Comparison of ENCODE assay signal across 29 cellular contexts in the genomic region with DNA sequence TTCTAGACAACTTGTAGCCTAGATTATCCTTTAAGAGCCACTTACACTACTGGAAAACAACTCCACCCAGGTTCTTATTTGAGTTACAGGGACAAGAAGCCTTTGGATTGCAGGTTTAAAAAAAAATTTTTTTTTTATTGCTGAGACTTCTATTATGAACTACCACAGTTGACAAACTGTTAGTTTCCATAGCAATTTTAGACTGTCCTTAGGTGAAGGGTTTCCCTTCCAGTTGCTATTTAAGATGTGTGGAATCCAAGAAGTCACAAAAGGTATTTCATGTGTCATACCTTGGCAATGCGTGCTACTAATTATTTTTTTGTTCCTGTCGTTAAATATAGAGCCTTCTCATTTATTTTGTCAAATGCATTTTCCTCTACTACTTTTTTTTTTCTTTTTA.
"Had no signal": no experiment of that assay in that cellular context is flagged by ENCODE, and none has a peak within 500 bp of the region (broad histone marks: within the 10 kb centered on the region; RNA-seq: fewer than 3 reads in every experiment).

No MANE protein-coding gene starts in this region.

- ATAC-seq: activated CD4-positive, alpha-beta T cell treated with anti-CD3 and anti-CD28 coated beads for 36 hours had no signal

- H3K4me3 ChIP-seq: breast epithelium, Peyer's patch, SJCRH30 had no signal

- H3K4me2 ChIP-seq: SK-N-SH had no signal

- H3K36me3 ChIP-seq: breast epithelium, Peyer's patch, SJCRH30, WERI-Rb-1 had no signal

- H3K27ac ChIP-seq: breast epithelium, Peyer's patch, RWPE1, SJCRH30, WERI-Rb-1 had no signal

- H3K27me3 Mint-ChIP-seq: activated CD4-positive, alpha-beta memory T cell treated with anti-CD3 and anti-CD28 coated beads, Interleukin-2, amount 10 ng/mL, durations not matched to agents 7 days and 5 days; activated CD4-positive, alpha-beta T cell treated with anti-CD3 and anti-CD28 coated beads for 36 hours; activated naive CD8-positive, alpha-beta T cell had no signal

- H3K27ac Mint-ChIP-seq: activated CD4-positive, alpha-beta memory T cell treated with anti-CD3 and anti-CD28 coated beads, Interleukin-2, amount 10 ng/mL, durations not matched to agents 7 days and 5 days; activated CD4-positive, alpha-beta T cell treated with anti-CD3 and anti-CD28 coated beads for 36 hours; activated naive CD4-positive, alpha-beta T cell treated with anti-CD3 and anti-CD28 coated beads for 36 hours; activated T-helper 1 cell treated with anti-CD3 and anti-CD28 coated beads, Interleukin-12 subunit alpha, Interleukin-12 subunit beta, Interleukin-2, Interleukin-4 antibody, amounts not matched to agents 30 ng/mL and 10 ng/mL and 1 ng/mL, durations not matched to agents 14 hours and 24 hours and 36 hours had no signal

- H3K9ac ChIP-seq: SK-N-SH had no signal

- H3K27me3 ChIP-seq: breast epithelium, Peyer's patch, SJCRH30 had no signal

- H3K4me3 Mint-ChIP-seq: activated CD4-positive, alpha-beta memory T cell treated with anti-CD3 and anti-CD28 coated beads, Interleukin-2, amount 10 ng/mL, durations not matched to agents 7 days and 5 days; activated CD4-positive, alpha-beta T cell treated with anti-CD3 and anti-CD28 coated beads for 36 hours; activated naive CD4-positive, alpha-beta T cell treated with anti-CD3 and anti-CD28 coated beads for 36 hours; activated naive CD8-positive, alpha-beta T cell; activated T-helper 1 cell treated with anti-CD3 and anti-CD28 coated beads, Interleukin-12 subunit alpha, Interleukin-12 subunit beta, Interleukin-2, Interleukin-4 antibody, amounts not matched to agents 30 ng/mL and 10 ng/mL and 1 ng/mL, durations not matched to agents 14 hours and 24 hours and 36 hours had no signal

- H3K9me3 ChIP-seq: Peyer's patch, SJCRH30, SK-N-SH had no signal

- DNase-seq: activated CD4-positive, alpha-beta memory T cell treated with anti-CD3 and anti-CD28 coated beads, Interleukin-2, amount 10 ng/mL, durations not matched to agents 7 days and 5 days; activated CD4-positive, alpha-beta T cell treated with anti-CD3 and anti-CD28 coated beads for 36 hours; activated CD4-positive, alpha-beta T cell treated with anti-CD3 and anti-CD28 coated beads, Interleukin-2, amount 50 U/mL, for 1 hour; activated effector memory CD4-positive, alpha-beta T cell treated with Interleukin-2 at 50 U/mL for 16 hours; activated naive CD4-positive, alpha-beta T cell treated with anti-CD3 and anti-CD28 coated beads for 36 hours; activated T-cell treated with anti-CD3 and anti-CD28 coated beads for 4 hours; caudate nucleus; Kasumi-1; KBM-7; NCI-H1092; NCI-H1417; NCI-H2029; NCI-H2107; NCI-H2171 treated with DMSO at 0.1 percent for 48 hours; NCI-H226; NCI-H510A; NCI-H69; NK-92 treated with Interleukin-12 subunit alpha and Interleukin-12 subunit beta, amount 100 ng/mL, for 24 hours; OCI-M1; Peyer's patch; Right ventricle myocardium superior; SJCRH30; SK-N-SH; T-helper 1 cell; WERI-Rb-1 had no signal

- H3K9me3 Mint-ChIP-seq: activated CD4-positive, alpha-beta memory T cell treated with anti-CD3 and anti-CD28 coated beads, Interleukin-2, amount 10 ng/mL, durations not matched to agents 7 days and 5 days; activated naive CD4-positive, alpha-beta T cell treated with anti-CD3 and anti-CD28 coated beads for 36 hours; activated T-helper 1 cell treated with anti-CD3 and anti-CD28 coated beads, Interleukin-12 subunit alpha, Interleukin-12 subunit beta, Interleukin-2, Interleukin-4 antibody, amounts not matched to agents 30 ng/mL and 10 ng/mL and 1 ng/mL, durations not matched to agents 14 hours and 24 hours and 36 hours had no signal

- H3K4me1 ChIP-seq: breast epithelium, Peyer's patch, SJCRH30 had no signal
